In the genomic region with DNA sequence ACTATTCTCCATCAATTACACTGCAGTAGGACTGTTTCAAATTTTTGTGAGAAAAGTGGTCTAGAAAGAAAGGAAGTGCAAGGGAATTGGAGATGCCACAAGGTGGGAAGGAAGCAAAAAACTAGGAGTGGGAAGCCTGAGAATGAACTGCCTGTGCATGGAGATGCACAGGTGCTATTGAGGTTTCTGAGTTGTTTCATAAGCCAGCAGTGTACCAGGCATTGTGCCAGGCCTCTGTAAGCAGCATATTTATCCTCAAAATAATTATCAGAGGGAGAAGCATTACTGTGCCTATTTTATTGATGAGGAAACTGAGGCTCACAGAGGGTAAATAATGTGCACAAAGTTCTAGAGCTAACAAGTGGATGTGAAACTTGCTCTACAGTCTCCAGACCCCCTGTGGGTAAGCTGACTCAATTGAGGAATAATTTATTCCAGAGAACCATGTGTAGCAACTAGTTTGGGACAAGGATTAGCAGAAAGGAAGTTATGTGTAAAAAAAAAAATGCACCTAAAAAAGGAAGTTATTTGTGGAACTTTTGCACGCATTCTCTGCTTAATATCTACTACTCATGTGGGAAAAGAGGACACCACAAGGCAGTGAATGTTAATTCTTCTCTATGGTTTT, we compare ENCODE assay signal across 27 cellular contexts.
DNase-seq lines count a peak whose midpoint lies in the region; ATAC-seq and TF ChIP-seq lines count a peak whose summit lies in the region.
"Had no signal": no experiment of that assay in that cellular context is flagged by ENCODE, and none has a peak within 500 bp of the region (broad histone marks: within the 10 kb centered on the region; RNA-seq: fewer than 3 reads in every experiment).

No MANE protein-coding gene starts in this region.

- no peak overlapping the region for H3K4me3 Mint-ChIP-seq in progenitor cell of endocrine pancreas (ENCODE audit: low read depth)
- H3K4me3 Mint-ChIP-seq: activated CD4-positive, alpha-beta memory T cell treated with anti-CD3 and anti-CD28 coated beads for 36 hours; CD14-positive monocyte; effector memory CD8-positive, alpha-beta T cell had no signal

- H3K9me3 Mint-ChIP-seq in progenitor cell of endocrine pancreas (ENCODE audit: low read depth), result no peaks in the 10 kb centered on the region
- H3K9me3 Mint-ChIP-seq: activated CD4-positive, alpha-beta memory T cell treated with anti-CD3 and anti-CD28 coated beads for 36 hours had no signal

- peaks cover 18% of the 10 kb centered on the region for H3K27me3 Mint-ChIP-seq in progenitor cell of endocrine pancreas
- H3K27me3 Mint-ChIP-seq: activated CD4-positive, alpha-beta memory T cell treated with anti-CD3 and anti-CD28 coated beads for 36 hours; effector memory CD8-positive, alpha-beta T cell had no signal

- peak; percentile 31 for DNase-seq in GM12865 (ENCODE audit: low read depth)
- DNase-seq in NOMO-1 (lab: John Stamatoyannopoulos, UW; ENCODE audit: unreplicated experiment in 2 of 2), result peak; percentile 65 to 93
- DNase-seq in astrocyte of the hippocampus (ENCODE audit: low read depth, low spot score), result peak; percentile 10
- DNase-seq in GM10266 (ENCODE audit: extremely low spot score), result no peak
- no peak for DNase-seq in NCI-H1417 treated with DMSO at 0.1 percent for 48 hours (lab: John Stamatoyannopoulos, UW)
- DNase-seq in progenitor cell of endocrine pancreas (ENCODE audit: low spot score, unreplicated experiment), result no peak
- DNase-seq: activated CD4-positive, alpha-beta memory T cell treated with anti-CD3 and anti-CD28 coated beads for 36 hours; activated effector memory CD4-positive, alpha-beta T cell treated with anti-CD3 and anti-CD28 coated beads, Interleukin-2, amount 50 U/mL, for 16 hours; effector memory CD8-positive, alpha-beta T cell; EL; foreskin fibroblast; heart right ventricle; mammary epithelial cell; MG63; NCI-H526; PC-3; right cardiac atrium; SHP77; stimulated activated CD4-positive, alpha-beta T cell treated with anti-CD3 and anti-CD28 coated beads, Interleukin-4, amount 100 ng/mL, for 4 hours; stimulated activated naive CD4-positive, alpha-beta T cell treated with Interleukin-2 at 50 U/mL for 16 hours; tibial artery had no signal

- H3K4me3 ChIP-seq in GM12865 (ENCODE audit: low read depth, low read length), result no peak overlapping the region
- H3K4me3 ChIP-seq: breast epithelium, coronary artery, heart right ventricle, MG63, tibial artery had no signal

- H3K27ac Mint-ChIP-seq in progenitor cell of endocrine pancreas, result no peak overlapping the region
- H3K27ac Mint-ChIP-seq: activated CD4-positive, alpha-beta memory T cell treated with anti-CD3 and anti-CD28 coated beads for 36 hours; CD14-positive monocyte; effector memory CD8-positive, alpha-beta T cell had no signal

- H3K4me1 Mint-ChIP-seq in progenitor cell of endocrine pancreas (ENCODE audit: low read depth), result peaks cover 33% of the 10 kb centered on the region
- H3K4me1 Mint-ChIP-seq: CD14-positive monocyte had no signal

- no peaks in the 10 kb centered on the region for H3K36me3 Mint-ChIP-seq in progenitor cell of endocrine pancreas (ENCODE audit: insufficient read depth)
- H3K36me3 Mint-ChIP-seq: activated CD4-positive, alpha-beta memory T cell treated with anti-CD3 and anti-CD28 coated beads for 36 hours; CD14-positive monocyte had no signal

- ATAC-seq in HG02610 (IDR thresholded peaks at IDR 0.05; ENCODE audit: unreplicated experiment) (peak; percentile 30), HG03139 (IDR thresholded peaks at IDR 0.05; ENCODE audit: unreplicated experiment) (no peak)
- ATAC-seq: activated CD4-positive, CD25-positive, alpha-beta regulatory T cell treated with anti-CD3 and anti-CD28 coated beads, Interleukin-2, amount 50 U/mL, for 24 hours; effector memory CD8-positive, alpha-beta T cell; heart right ventricle; PC-3; right cardiac atrium had no signal

- TF ChIP-seq CTCF in GM12865 (IDR thresholded peaks at IDR 0.05; ENCODE audit: insufficient read depth, low read depth, low read length, missing control alignments), result no peak
- TF ChIP-seq CTCF in GM10266 (IDR thresholded peaks at IDR 0.05; ENCODE audit: control insufficient read depth, insufficient read depth, low read depth, missing control alignments), result no peak
- no peak for TF ChIP-seq CTCF in progenitor cell of endocrine pancreas (IDR thresholded peaks at IDR 0.05; ENCODE audit: unreplicated experiment)

Comparison
In these comparisons a context has a peak if more than half of its experiments do, and no peak if none do; other contexts are left out.
1. DNase-seq: peak in GM12865 (single experiment), NOMO-1 (2 of 2) and astrocyte of the hippocampus (single experiment); none in GM10266 (single experiment), NCI-H1417 treated with DMSO at 0.1 percent for 48 hours (single experiment) and progenitor cell of endocrine pancreas (single experiment).